14 cellular contexts compared by ENCODE assay signal in genomic region chr2:5520352-5520996, GRCh38.
DNase-seq lines count a peak whose midpoint lies in the region; ATAC-seq and TF ChIP-seq lines count a peak whose summit lies in the region.
"Had no signal": no experiment of that assay in that cellular context is flagged by ENCODE, and none has a peak within 500 bp of the region (broad histone marks: within the 10 kb centered on the region; RNA-seq: fewer than 3 reads in every experiment).

No MANE protein-coding gene starts in this region.

- WGBS in sigmoid colon, 2 donors, result 42 to 47% methylated on average over 10 of the region's 10 CpGs

- peaks cover 3% of the 10 kb centered on the region for H3K9me3 Mint-ChIP-seq in stimulated activated effector memory CD8-positive, alpha-beta T cell treated with anti-CD3 and anti-CD28 coated beads, Interleukin-12 subunit alpha, Interleukin-12 subunit beta, amount 100 ng/mL, for 72 hours
- H3K9me3 Mint-ChIP-seq: activated naive CD8-positive, alpha-beta T cell treated with anti-CD3 and anti-CD28 coated beads, Interleukin-2, amount 10 ng/mL, durations not matched to agents 7 days and 5 days; stimulated activated naive CD8-positive, alpha-beta T cell treated with anti-CD3 and anti-CD28 coated beads, Interleukin-15, amount 100 ng/mL, for 72 hours had no signal

- TF ChIP-seq EP300 in sigmoid colon (IDR thresholded peaks at IDR 0.05), result peak in 3 of 4 donors; percentile 26 to 65 (median 48)

- TF ChIP-seq POLR2A in sigmoid colon (IDR thresholded peaks at IDR 0.05), result no peak

- no peaks in the 10 kb centered on the region for H3K36me3 Mint-ChIP-seq in stimulated activated effector memory CD8-positive, alpha-beta T cell treated with anti-CD3 and anti-CD28 coated beads, Interleukin-12 subunit alpha, Interleukin-12 subunit beta, amount 100 ng/mL, for 72 hours
- H3K36me3 Mint-ChIP-seq: activated naive CD8-positive, alpha-beta T cell treated with anti-CD3 and anti-CD28 coated beads, Interleukin-2, amount 10 ng/mL, durations not matched to agents 7 days and 5 days; CD4-positive, CD25-positive, alpha-beta regulatory T cell had no signal

- H3K36me3 ChIP-seq in adipocyte (ENCODE audit: control insufficient read depth, insufficient read depth, low read length, severe bottlenecking) (no peaks in the 10 kb centered on the region), sigmoid colon (no peaks in the 10 kb centered on the region)

- H3K27ac Mint-ChIP-seq in stimulated activated effector memory CD8-positive, alpha-beta T cell treated with anti-CD3 and anti-CD28 coated beads, Interleukin-12 subunit alpha, Interleukin-12 subunit beta, amount 100 ng/mL, for 72 hours, result no peak overlapping the region
- H3K27ac Mint-ChIP-seq: activated naive CD8-positive, alpha-beta T cell treated with anti-CD3 and anti-CD28 coated beads, Interleukin-2, amount 10 ng/mL, durations not matched to agents 7 days and 5 days; CD4-positive, CD25-positive, alpha-beta regulatory T cell; stimulated activated naive CD8-positive, alpha-beta T cell treated with anti-CD3 and anti-CD28 coated beads, Interleukin-15, amount 100 ng/mL, for 72 hours had no signal

- H3K27ac ChIP-seq in sigmoid colon, result peak overlapping the region in 3 of 4 donors; percentile 35 to 73 (median 68)
- H3K27ac ChIP-seq: RWPE1 had no signal

- no peak overlapping the region for H3K9ac ChIP-seq in adipocyte (ENCODE audit: low read length)

- H3K4me3 ChIP-seq in adipocyte (ENCODE audit: low read length), result no peak overlapping the region
- no peak overlapping the region for H3K4me3 ChIP-seq in sigmoid colon

- ATAC-seq in stimulated activated effector memory CD8-positive, alpha-beta T cell treated with anti-CD3 and anti-CD28 coated beads, Interleukin-12 subunit alpha, Interleukin-12 subunit beta, amount 100 ng/mL, for 72 hours, result no peak
- ATAC-seq in GM19463 (IDR thresholded peaks at IDR 0.05; ENCODE audit: unreplicated experiment), result no peak
- ATAC-seq: stimulated activated naive CD8-positive, alpha-beta T cell treated with anti-CD3 and anti-CD28 coated beads, Interleukin-15, amount 100 ng/mL, for 72 hours had no signal

- no peak overlapping the region for H3K4me3 Mint-ChIP-seq in stimulated activated effector memory CD8-positive, alpha-beta T cell treated with anti-CD3 and anti-CD28 coated beads, Interleukin-12 subunit alpha, Interleukin-12 subunit beta, amount 100 ng/mL, for 72 hours
- H3K4me3 Mint-ChIP-seq: activated naive CD8-positive, alpha-beta T cell treated with anti-CD3 and anti-CD28 coated beads, Interleukin-2, amount 10 ng/mL, durations not matched to agents 7 days and 5 days; CD4-positive, CD25-positive, alpha-beta regulatory T cell; stimulated activated naive CD8-positive, alpha-beta T cell treated with anti-CD3 and anti-CD28 coated beads, Interleukin-15, amount 100 ng/mL, for 72 hours had no signal

- no peaks in the 10 kb centered on the region for H3K4me1 Mint-ChIP-seq in stimulated activated effector memory CD8-positive, alpha-beta T cell treated with anti-CD3 and anti-CD28 coated beads, Interleukin-12 subunit alpha, Interleukin-12 subunit beta, amount 100 ng/mL, for 72 hours
- H3K4me1 Mint-ChIP-seq: activated naive CD8-positive, alpha-beta T cell treated with anti-CD3 and anti-CD28 coated beads, Interleukin-2, amount 10 ng/mL, durations not matched to agents 7 days and 5 days; CD4-positive, CD25-positive, alpha-beta regulatory T cell; stimulated activated naive CD8-positive, alpha-beta T cell treated with anti-CD3 and anti-CD28 coated beads, Interleukin-15, amount 100 ng/mL, for 72 hours had no signal

- no peaks in the 10 kb centered on the region for H3K27me3 ChIP-seq in adipocyte (replicated peaks; ENCODE audit: control insufficient read depth, insufficient read depth, low read length)
- H3K27me3 ChIP-seq in sigmoid colon, result no peaks in the 10 kb centered on the region

- H3K4me1 ChIP-seq in adipocyte (ENCODE audit: control insufficient read depth, insufficient read depth, low read length), result no peaks in the 10 kb centered on the region
- peaks cover 0 to 27% (median 18%) of the 10 kb centered on the region in 4 donors for H3K4me1 ChIP-seq in sigmoid colon

- H3K9me3 ChIP-seq in adipocyte (ENCODE audit: control insufficient read depth, low read length) (no peaks in the 10 kb centered on the region), sigmoid colon (no peaks in the 10 kb centered on the region)

- DNase-seq in LHCN-M2 (ENCODE audit: low read depth) (peak; percentile 12), adipocyte (ENCODE audit: low read depth) (peak; percentile 22), iris pigment epithelial cell (ENCODE audit: low read depth) (peak; percentile 4), sigmoid colon (peak; percentile 75), NCI-H1105 (lab: John Stamatoyannopoulos, UW) (no peak), AG08395 (ENCODE audit: low spot score) (no peak)
- no peak for DNase-seq in stimulated activated effector memory CD8-positive, alpha-beta T cell treated with anti-CD3 and anti-CD28 coated beads, Interleukin-12 subunit alpha, Interleukin-12 subunit beta, amount 100 ng/mL, for 72 hours (ENCODE audit: low spot score in 2 of 2)
- DNase-seq: activated CD8-positive, alpha-beta memory T cell treated with anti-CD3 and anti-CD28 coated beads, Interleukin-2, amount 50 U/mL, for 4 hours; activated naive CD8-positive, alpha-beta T cell treated with anti-CD3 and anti-CD28 coated beads, Interleukin-2, amount 10 ng/mL, durations not matched to agents 7 days and 5 days; CD4-positive, CD25-positive, alpha-beta regulatory T cell; stimulated activated CD4-positive, alpha-beta T cell treated with anti-CD3 and anti-CD28 coated beads, Interleukin-4, amount 100 ng/mL, for 4 hours; stimulated activated naive CD8-positive, alpha-beta T cell treated with anti-CD3 and anti-CD28 coated beads, Interleukin-15, amount 100 ng/mL, for 72 hours had no signal

- intact Hi-C loops in sigmoid colon (cut with DNase I), result loop anchor here (5.0 kb wide), 1 partner anchor 172 kb away; the partner anchor contains the start of gene SOX11

- no peak for TF ChIP-seq CTCF in sigmoid colon (IDR thresholded peaks at IDR 0.05)

Comparison
In these comparisons a context has a peak if more than half of its experiments do, and no peak if none do; other contexts are left out.
1. DNase-seq: peak in LHCN-M2 (single experiment), adipocyte (single experiment), iris pigment epithelial cell (single experiment) and sigmoid colon (single experiment); none in stimulated activated effector memory CD8-positive, alpha-beta T cell treated with anti-CD3 and anti-CD28 coated beads, Interleukin-12 subunit alpha, Interleukin-12 subunit beta, amount 100 ng/mL, for 72 hours (0 of 2), NCI-H1105 (single experiment) and AG08395 (single experiment).